In genomic region chrX:133601116-133601515, GRCh38 we compare ENCODE assay signal across 30 cellular contexts.
"Had no signal": no experiment of that assay in that cellular context is flagged by ENCODE, and none has a peak within 500 bp of the region (broad histone marks: within the 10 kb centered on the region; RNA-seq: fewer than 3 reads in every experiment).

No MANE protein-coding gene starts in this region.

- H3K4me1 Mint-ChIP-seq: naive B cell; stimulated activated effector memory CD8-positive, alpha-beta T cell treated with anti-CD3 and anti-CD28 coated beads, Interleukin-12 subunit alpha, Interleukin-12 subunit beta, amount 100 ng/mL, for 72 hours had no signal

- H3K36me3 ChIP-seq: lower lobe of right lung, pancreas, prostate gland, sigmoid colon, spleen, suprapubic skin, thoracic aorta, tibial artery, upper lobe of right lung had no signal

- H3K27ac Mint-ChIP-seq: naive B cell; natural killer cell treated with Interleukin-12 subunit alpha and Interleukin-12 subunit beta and Interleukin-15 and Interleukin-18, amount 100 ng/mL, for 72 hours; stimulated activated effector memory CD8-positive, alpha-beta T cell treated with anti-CD3 and anti-CD28 coated beads, Interleukin-12 subunit alpha, Interleukin-12 subunit beta, amount 100 ng/mL, for 72 hours; stimulated activated naive CD8-positive, alpha-beta T cell treated with anti-CD3 and anti-CD28 coated beads, Interleukin-15, Interleukin-2, amounts not matched to agents 100 ng/mL and 50 ng/mL, for 24 hours had no signal

- H3K27me3 ChIP-seq: sigmoid colon, suprapubic skin, tibial artery, upper lobe of right lung had no signal

- H3K4me3 ChIP-seq: lower lobe of right lung, pancreas, prostate gland, sigmoid colon, spleen, suprapubic skin, thoracic aorta, tibial artery, upper lobe of right lung had no signal

- DNase-seq: hippocampal formation; kidney glomerular epithelial cell; left cardiac atrium; lower lobe of right lung; mammary epithelial cell; mesenchymal stem cell; naive B cell; nucleus accumbens; pancreas; posterior cingulate gyrus; retina; right cardiac atrium; sigmoid colon; small intestine; spleen; stimulated activated CD4-positive, alpha-beta T cell treated with anti-CD3 and anti-CD28 coated beads, Interleukin-4, amount 100 ng/mL, for 24 hours; stimulated activated naive CD4-positive, alpha-beta T cell; tibial artery; trophoblast cell; upper lobe of right lung had no signal

- H3K4me1 ChIP-seq: lower lobe of right lung, prostate gland, sigmoid colon, spleen, suprapubic skin, tibial artery, upper lobe of right lung had no signal

- H3K9me3 Mint-ChIP-seq: natural killer cell treated with Interleukin-12 subunit alpha and Interleukin-12 subunit beta and Interleukin-15 and Interleukin-18, amount 100 ng/mL, for 72 hours; neural crest cell; stimulated activated effector memory CD8-positive, alpha-beta T cell treated with anti-CD3 and anti-CD28 coated beads, Interleukin-12 subunit alpha, Interleukin-12 subunit beta, amount 100 ng/mL, for 72 hours; stimulated activated naive CD8-positive, alpha-beta T cell treated with anti-CD3 and anti-CD28 coated beads, Interleukin-15, Interleukin-2, amounts not matched to agents 100 ng/mL and 50 ng/mL, for 24 hours had no signal

- ATAC-seq: left cardiac atrium; left lobe of liver; lower lobe of right lung; natural killer cell treated with Interleukin-12 subunit alpha and Interleukin-12 subunit beta and Interleukin-15 and Interleukin-18, amount 100 ng/mL, for 72 hours; pancreas; right cardiac atrium; stimulated activated effector memory CD8-positive, alpha-beta T cell treated with anti-CD3 and anti-CD28 coated beads, Interleukin-12 subunit alpha, Interleukin-12 subunit beta, amount 100 ng/mL, for 72 hours; upper lobe of right lung had no signal

- H3K27ac ChIP-seq: lower lobe of right lung, pancreas, prostate gland, sigmoid colon, spleen, suprapubic skin, thoracic aorta, tibial artery, upper lobe of right lung had no signal

- H3K27me3 Mint-ChIP-seq: stimulated activated naive CD8-positive, alpha-beta T cell treated with anti-CD3 and anti-CD28 coated beads, Interleukin-15, Interleukin-2, amounts not matched to agents 100 ng/mL and 50 ng/mL, for 24 hours had no signal

- FAIRE-seq: keratinocyte, pancreas, small intestine, urothelium cell line had no signal

- H3K4me3 Mint-ChIP-seq: naive B cell; natural killer cell treated with Interleukin-12 subunit alpha and Interleukin-12 subunit beta and Interleukin-15 and Interleukin-18, amount 100 ng/mL, for 72 hours; neural crest cell; stimulated activated effector memory CD8-positive, alpha-beta T cell treated with anti-CD3 and anti-CD28 coated beads, Interleukin-12 subunit alpha, Interleukin-12 subunit beta, amount 100 ng/mL, for 72 hours; stimulated activated naive CD8-positive, alpha-beta T cell treated with anti-CD3 and anti-CD28 coated beads, Interleukin-15, Interleukin-2, amounts not matched to agents 100 ng/mL and 50 ng/mL, for 24 hours had no signal

- H3K36me3 Mint-ChIP-seq: naive B cell; natural killer cell treated with Interleukin-12 subunit alpha and Interleukin-12 subunit beta and Interleukin-15 and Interleukin-18, amount 100 ng/mL, for 72 hours; stimulated activated effector memory CD8-positive, alpha-beta T cell treated with anti-CD3 and anti-CD28 coated beads, Interleukin-12 subunit alpha, Interleukin-12 subunit beta, amount 100 ng/mL, for 72 hours had no signal

- H3K9me3 ChIP-seq: lower lobe of right lung, pancreas, prostate gland, sigmoid colon, spleen, suprapubic skin, thoracic aorta, tibial artery, upper lobe of right lung had no signal
